ENCODE assay signal across 1 cellular context in the genomic region with DNA sequence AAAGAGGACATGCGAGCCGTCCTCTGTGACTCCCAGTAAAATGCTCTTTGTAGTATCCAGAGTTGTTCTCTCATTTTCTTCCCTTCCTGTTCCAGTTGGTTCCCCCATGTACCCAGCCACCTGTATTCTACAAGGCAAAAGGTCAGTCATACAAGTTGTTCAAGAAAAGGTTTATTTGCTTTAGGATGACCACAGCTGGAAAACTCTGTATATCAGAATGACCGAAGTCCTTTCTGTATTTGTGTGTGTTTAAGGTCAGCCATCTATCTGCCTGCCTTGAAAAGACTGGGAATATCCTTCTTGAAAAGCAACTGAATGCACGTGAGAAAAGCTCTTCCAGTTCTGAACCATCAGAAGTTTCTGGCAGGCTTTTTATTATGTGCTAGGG.
TF ChIP-seq lines count a peak whose summit lies in the region.

No MANE protein-coding gene starts in this region.

TF ChIP-seq in HepG2, 621 proteins besides CTCF, POLR2A, EP300 and RAD21:
- TF ChIP-seq, protein P1, sequence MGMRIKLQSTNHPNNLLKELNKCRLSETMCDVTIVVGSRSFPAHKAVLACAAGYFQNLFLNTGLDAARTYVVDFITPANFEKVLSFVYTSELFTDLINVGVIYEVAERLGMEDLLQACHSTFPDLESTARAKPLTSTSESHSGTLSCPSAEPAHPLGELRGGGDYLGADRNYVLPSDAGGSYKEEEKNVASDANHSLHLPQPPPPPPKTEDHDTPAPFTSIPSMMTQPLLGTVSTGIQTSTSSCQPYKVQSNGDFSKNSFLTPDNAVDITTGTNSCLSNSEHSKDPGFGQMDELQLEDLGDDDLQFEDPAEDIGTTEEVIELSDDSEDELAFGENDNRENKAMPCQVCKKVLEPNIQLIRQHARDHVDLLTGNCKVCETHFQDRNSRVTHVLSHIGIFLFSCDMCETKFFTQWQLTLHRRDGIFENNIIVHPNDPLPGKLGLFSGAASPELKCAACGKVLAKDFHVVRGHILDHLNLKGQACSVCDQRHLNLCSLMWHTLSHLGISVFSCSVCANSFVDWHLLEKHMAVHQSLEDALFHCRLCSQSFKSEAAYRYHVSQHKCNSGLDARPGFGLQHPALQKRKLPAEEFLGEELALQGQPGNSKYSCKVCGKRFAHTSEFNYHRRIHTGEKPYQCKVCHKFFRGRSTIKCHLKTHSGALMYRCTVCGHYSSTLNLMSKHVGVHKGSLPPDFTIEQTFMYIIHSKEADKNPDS (CRISPR knock-in tag; IDR thresholded peaks at IDR 0.05): peak; percentile 1; the same call in 1 of the 2 replicates
- TF ChIP-seq NR2F1 (CRISPR knock-in tag; IDR thresholded peaks at IDR 0.05): peak in 1 of 2 experiments; percentile 70; a peak in 2 of 4 replicates
- peak; percentile 26 for TF ChIP-seq KAT7 (CRISPR knock-in tag; IDR thresholded peaks at IDR 0.05; ENCODE audit: borderline replicate concordance)
- no peak for TF ChIP-seq FLYWCH1 (CRISPR knock-in tag; IDR thresholded peaks at IDR 0.05)
- TF ChIP-seq ZNF382 (CRISPR knock-in tag; IDR thresholded peaks at IDR 0.05; ENCODE audit: borderline replicate concordance): no peak
- TF ChIP-seq ADNP (CRISPR knock-in tag; IDR thresholded peaks at IDR 0.05): 0 out of 2 replicates have a peak, but pooled peaks have one; percentile 2
- peak; percentile 56 for TF ChIP-seq HNF4G (IDR thresholded peaks at IDR 0.05; ENCODE audit: borderline replicate concordance, low read depth, low read length)
- no peak for TF ChIP-seq HNF4G (CRISPR knock-in tag; IDR thresholded peaks at IDR 0.05; ENCODE audit: borderline replicate concordance, low read depth)
- TF ChIP-seq ZFP36L1 (CRISPR knock-in tag; IDR thresholded peaks at IDR 0.05): peak; percentile 22; the same call in 1 of the 2 replicates
- TF ChIP-seq NKX3-1 (CRISPR knock-in tag; IDR thresholded peaks at IDR 0.05): no peak
- TF ChIP-seq JARID2 (CRISPR knock-in tag; IDR thresholded peaks at IDR 0.05; ENCODE audit: insufficient replicate concordance): no peak
- 0 out of 2 replicates have a peak, but pooled peaks have one; percentile 40 for TF ChIP-seq SOX13 (IDR thresholded peaks at IDR 0.05)
- no peak; a peak in 1 of 4 replicates for TF ChIP-seq SOX13 (CRISPR knock-in tag; conservative IDR thresholded peaks at IDR 0.05 in 1 of 2, IDR thresholded peaks at IDR 0.05 in 1 of 2)
- TF ChIP-seq PPARG (CRISPR knock-in tag; conservative IDR thresholded peaks at IDR 0.05): peak; percentile 96
- TF ChIP-seq ZNF879 (CRISPR knock-in tag; IDR thresholded peaks at IDR 0.05): no peak
- no peak for TF ChIP-seq ZNF773 (CRISPR knock-in tag; IDR thresholded peaks at IDR 0.05; ENCODE audit: borderline replicate concordance)
- TF ChIP-seq HMG20B (CRISPR knock-in tag; conservative IDR thresholded peaks at IDR 0.05): 0 out of 2 replicates have a peak, but pooled peaks have one; percentile 23
- TF ChIP-seq FOXP1 (IDR thresholded peaks at IDR 0.05): no peak
- 0 out of 2 replicates have a peak, but pooled peaks have one; percentile 31 for TF ChIP-seq FOXP1 (CRISPR knock-in tag; IDR thresholded peaks at IDR 0.05)
- TF ChIP-seq ZNF589 (CRISPR knock-in tag; conservative IDR thresholded peaks at IDR 0.05): 0 out of 2 replicates have a peak, but pooled peaks have one; percentile 9
- no peak for TF ChIP-seq FOXA1 (IDR thresholded peaks at IDR 0.05)
- TF ChIP-seq FOXA1 (CRISPR knock-in tag; IDR thresholded peaks at IDR 0.05): peak; percentile 41; the same call in 1 of the 2 replicates
- TF ChIP-seq, protein P2, sequence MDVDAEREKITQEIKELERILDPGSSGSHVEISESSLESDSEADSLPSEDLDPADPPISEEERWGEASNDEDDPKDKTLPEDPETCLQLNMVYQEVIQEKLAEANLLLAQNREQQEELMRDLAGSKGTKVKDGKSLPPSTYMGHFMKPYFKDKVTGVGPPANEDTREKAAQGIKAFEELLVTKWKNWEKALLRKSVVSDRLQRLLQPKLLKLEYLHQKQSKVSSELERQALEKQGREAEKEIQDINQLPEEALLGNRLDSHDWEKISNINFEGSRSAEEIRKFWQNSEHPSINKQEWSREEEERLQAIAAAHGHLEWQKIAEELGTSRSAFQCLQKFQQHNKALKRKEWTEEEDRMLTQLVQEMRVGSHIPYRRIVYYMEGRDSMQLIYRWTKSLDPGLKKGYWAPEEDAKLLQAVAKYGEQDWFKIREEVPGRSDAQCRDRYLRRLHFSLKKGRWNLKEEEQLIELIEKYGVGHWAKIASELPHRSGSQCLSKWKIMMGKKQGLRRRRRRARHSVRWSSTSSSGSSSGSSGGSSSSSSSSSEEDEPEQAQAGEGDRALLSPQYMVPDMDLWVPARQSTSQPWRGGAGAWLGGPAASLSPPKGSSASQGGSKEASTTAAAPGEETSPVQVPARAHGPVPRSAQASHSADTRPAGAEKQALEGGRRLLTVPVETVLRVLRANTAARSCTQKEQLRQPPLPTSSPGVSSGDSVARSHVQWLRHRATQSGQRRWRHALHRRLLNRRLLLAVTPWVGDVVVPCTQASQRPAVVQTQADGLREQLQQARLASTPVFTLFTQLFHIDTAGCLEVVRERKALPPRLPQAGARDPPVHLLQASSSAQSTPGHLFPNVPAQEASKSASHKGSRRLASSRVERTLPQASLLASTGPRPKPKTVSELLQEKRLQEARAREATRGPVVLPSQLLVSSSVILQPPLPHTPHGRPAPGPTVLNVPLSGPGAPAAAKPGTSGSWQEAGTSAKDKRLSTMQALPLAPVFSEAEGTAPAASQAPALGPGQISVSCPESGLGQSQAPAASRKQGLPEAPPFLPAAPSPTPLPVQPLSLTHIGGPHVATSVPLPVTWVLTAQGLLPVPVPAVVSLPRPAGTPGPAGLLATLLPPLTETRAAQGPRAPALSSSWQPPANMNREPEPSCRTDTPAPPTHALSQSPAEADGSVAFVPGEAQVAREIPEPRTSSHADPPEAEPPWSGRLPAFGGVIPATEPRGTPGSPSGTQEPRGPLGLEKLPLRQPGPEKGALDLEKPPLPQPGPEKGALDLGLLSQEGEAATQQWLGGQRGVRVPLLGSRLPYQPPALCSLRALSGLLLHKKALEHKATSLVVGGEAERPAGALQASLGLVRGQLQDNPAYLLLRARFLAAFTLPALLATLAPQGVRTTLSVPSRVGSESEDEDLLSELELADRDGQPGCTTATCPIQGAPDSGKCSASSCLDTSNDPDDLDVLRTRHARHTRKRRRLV (CRISPR knock-in tag; IDR thresholded peaks at IDR 0.05): no peak
- TF ChIP-seq XRCC5 (optimal IDR thresholded peaks at IDR 0.05; ENCODE audit: low read length): no peak
- no peak for TF ChIP-seq ATM (IDR thresholded peaks at IDR 0.05; ENCODE audit: borderline replicate concordance)
- TF ChIP-seq LCORL (IDR thresholded peaks at IDR 0.05): no peak
- TF ChIP-seq LCORL (CRISPR knock-in tag; IDR thresholded peaks at IDR 0.05): 0 out of 2 replicates have a peak, but pooled peaks have one; percentile 0
- TF ChIP-seq HHEX (CRISPR knock-in tag; IDR thresholded peaks at IDR 0.05): peak; percentile 76; the same call in 1 of the 2 replicates
- TF ChIP-seq BCL6 (CRISPR knock-in tag; IDR thresholded peaks at IDR 0.05): peak; percentile 69
- peak; percentile 91 for TF ChIP-seq BHLHE40 (IDR thresholded peaks at IDR 0.05; ENCODE audit: low read length)
- no peak for TF ChIP-seq CREB1 (IDR thresholded peaks at IDR 0.05)
- TF ChIP-seq CREB1 (CRISPR knock-in tag; IDR thresholded peaks at IDR 0.05): no peak
- TF ChIP-seq ZNF792 (CRISPR knock-in tag; IDR thresholded peaks at IDR 0.05): peak; percentile 9; the same call in 1 of the 2 replicates
- TF ChIP-seq RARA (CRISPR knock-in tag; IDR thresholded peaks at IDR 0.05): peak; percentile 82
- TF ChIP-seq, protein P3, sequence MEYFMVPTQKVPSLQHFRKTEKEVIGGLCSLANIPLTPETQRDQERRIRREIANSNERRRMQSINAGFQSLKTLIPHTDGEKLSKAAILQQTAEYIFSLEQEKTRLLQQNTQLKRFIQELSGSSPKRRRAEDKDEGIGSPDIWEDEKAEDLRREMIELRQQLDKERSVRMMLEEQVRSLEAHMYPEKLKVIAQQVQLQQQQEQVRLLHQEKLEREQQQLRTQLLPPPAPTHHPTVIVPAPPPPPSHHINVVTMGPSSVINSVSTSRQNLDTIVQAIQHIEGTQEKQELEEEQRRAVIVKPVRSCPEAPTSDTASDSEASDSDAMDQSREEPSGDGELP (IDR thresholded peaks at IDR 0.05; ENCODE audit: borderline replicate concordance, low read depth): peak; percentile 80
- 0 out of 2 replicates have a peak, but pooled peaks have one; percentile 40 for TF ChIP-seq ZNF264 (CRISPR knock-in tag; IDR thresholded peaks at IDR 0.05)
- TF ChIP-seq MED13 (CRISPR knock-in tag; IDR thresholded peaks at IDR 0.05): no peak
- peak; percentile 35 for TF ChIP-seq HNF4A (CRISPR knock-in tag; IDR thresholded peaks at IDR 0.05)
- TF ChIP-seq ZNF430 (CRISPR knock-in tag; IDR thresholded peaks at IDR 0.05): no peak
- TF ChIP-seq ZBTB1 (CRISPR knock-in tag; IDR thresholded peaks at IDR 0.05; ENCODE audit: borderline replicate concordance): no peak
- 0 out of 2 replicates have a peak, but pooled peaks have one; percentile 19 for TF ChIP-seq ZBTB2 (CRISPR knock-in tag; IDR thresholded peaks at IDR 0.05; ENCODE audit: low read depth)
- 0 out of 2 replicates have a peak, but pooled peaks have one; percentile 45 for TF ChIP-seq JUNB (CRISPR knock-in tag; IDR thresholded peaks at IDR 0.05; ENCODE audit: borderline replicate concordance)
- TF ChIP-seq IKZF1 (IDR thresholded peaks at IDR 0.05): no peak
- TF ChIP-seq ZNF232 (CRISPR knock-in tag; IDR thresholded peaks at IDR 0.05; ENCODE audit: borderline replicate concordance): peak; percentile 56; the same call in 1 of the 2 replicates
- 0 out of 2 replicates have a peak, but pooled peaks have one; percentile 7 for TF ChIP-seq ZNF772 (CRISPR knock-in tag; IDR thresholded peaks at IDR 0.05)
- no peak; the same call in 1 of the 2 replicates for TF ChIP-seq NR2F6 (IDR thresholded peaks at IDR 0.05)
- TF ChIP-seq NR2F6 (CRISPR knock-in tag; IDR thresholded peaks at IDR 0.05): peak; percentile 82; the same call in 1 of the 2 replicates
- TF ChIP-seq KLF9 (CRISPR knock-in tag; IDR thresholded peaks at IDR 0.05; ENCODE audit: low read depth): 0 out of 2 replicates have a peak, but pooled peaks have one; percentile 16
- no peak for TF ChIP-seq YY1 (IDR thresholded peaks at IDR 0.05; ENCODE audit: insufficient read depth, insufficient replicate concordance, low read depth, low read length)
- TF ChIP-seq PCBP2 (optimal IDR thresholded peaks at IDR 0.05; ENCODE audit: low read depth, low read length, poor library complexity, severe bottlenecking): no peak
- no peak for TF ChIP-seq KLF6 (CRISPR knock-in tag; IDR thresholded peaks at IDR 0.05)
- TF ChIP-seq, protein P4, sequence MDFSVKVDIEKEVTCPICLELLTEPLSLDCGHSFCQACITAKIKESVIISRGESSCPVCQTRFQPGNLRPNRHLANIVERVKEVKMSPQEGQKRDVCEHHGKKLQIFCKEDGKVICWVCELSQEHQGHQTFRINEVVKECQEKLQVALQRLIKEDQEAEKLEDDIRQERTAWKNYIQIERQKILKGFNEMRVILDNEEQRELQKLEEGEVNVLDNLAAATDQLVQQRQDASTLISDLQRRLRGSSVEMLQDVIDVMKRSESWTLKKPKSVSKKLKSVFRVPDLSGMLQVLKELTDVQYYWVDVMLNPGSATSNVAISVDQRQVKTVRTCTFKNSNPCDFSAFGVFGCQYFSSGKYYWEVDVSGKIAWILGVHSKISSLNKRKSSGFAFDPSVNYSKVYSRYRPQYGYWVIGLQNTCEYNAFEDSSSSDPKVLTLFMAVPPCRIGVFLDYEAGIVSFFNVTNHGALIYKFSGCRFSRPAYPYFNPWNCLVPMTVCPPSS (IDR thresholded peaks at IDR 0.05): no peak
- 0 out of 2 replicates have a peak, but pooled peaks have one; percentile 33 for TF ChIP-seq FOXO4 (CRISPR knock-in tag; conservative IDR thresholded peaks at IDR 0.05)
- TF ChIP-seq, protein P5, sequence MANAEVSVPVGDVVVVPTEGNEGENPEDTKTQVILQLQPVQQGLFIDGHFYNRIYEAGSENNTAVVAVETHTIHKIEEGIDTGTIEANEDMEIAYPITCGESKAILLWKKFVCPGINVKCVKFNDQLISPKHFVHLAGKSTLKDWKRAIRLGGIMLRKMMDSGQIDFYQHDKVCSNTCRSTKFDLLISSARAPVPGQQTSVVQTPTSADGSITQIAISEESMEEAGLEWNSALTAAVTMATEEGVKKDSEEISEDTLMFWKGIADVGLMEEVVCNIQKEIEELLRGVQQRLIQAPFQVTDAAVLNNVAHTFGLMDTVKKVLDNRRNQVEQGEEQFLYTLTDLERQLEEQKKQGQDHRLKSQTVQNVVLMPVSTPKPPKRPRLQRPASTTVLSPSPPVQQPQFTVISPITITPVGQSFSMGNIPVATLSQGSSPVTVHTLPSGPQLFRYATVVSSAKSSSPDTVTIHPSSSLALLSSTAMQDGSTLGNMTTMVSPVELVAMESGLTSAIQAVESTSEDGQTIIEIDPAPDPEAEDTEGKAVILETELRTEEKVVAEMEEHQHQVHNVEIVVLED (CRISPR knock-in tag; IDR thresholded peaks at IDR 0.05; ENCODE audit: borderline replicate concordance): no peak
TF ChIP-seq in HepG2: peak in this region for 28.
